In genomic region chr2:85765081-85765731, GRCh38 we compare ENCODE assay signal across 8 cellular contexts. TPM values are rescaled to one million over a fixed set of nuclear protein-coding genes. Genes with fewer than 3 reads are reported as not detected.
A peak's percentile ranks its signal among the peaks of the same experiment; 100 is the strongest.
DNase-seq lines count a peak whose midpoint lies in the region; ATAC-seq and TF ChIP-seq lines count a peak whose summit lies in the region.

No MANE protein-coding gene starts in this region.

- H3K79me2 ChIP-seq in osteoblast (ENCODE audit: insufficient read depth, low read length) = peaks cover 61% of the 10 kb centered on the region

- H3K9me3 ChIP-seq in ectodermal cell (ENCODE audit: control insufficient read depth, low read length) (no peaks in the 10 kb centered on the region), osteoblast (ENCODE audit: low read depth, low read length) (no peaks in the 10 kb centered on the region)

- H3K36me3 ChIP-seq in ectodermal cell (ENCODE audit: control insufficient read depth, insufficient read depth, low read length) (no peaks in the 10 kb centered on the region), osteoblast (ENCODE audit: insufficient read depth, low read length) (peaks cover 24% of the 10 kb centered on the region)

- WGBS in ectodermal cell, 2 experiments = 2% methylated on average over 25 to 26 of the region's 26 CpGs

- H3K27ac ChIP-seq in ectodermal cell (ENCODE audit: insufficient read depth, low read depth, low read length, poor library complexity, severe bottlenecking) (peak overlapping the region; percentile 97), osteoblast (ENCODE audit: low read depth, low read length) (no peak overlapping the region)

- H3K4me3 ChIP-seq in ectodermal cell (ENCODE audit: insufficient read depth, low read depth, low read length) (peak overlapping the region; percentile 34), osteoblast (ENCODE audit: insufficient read depth, low read length) (no peak overlapping the region)

- H3K4me2 ChIP-seq in osteoblast (ENCODE audit: insufficient read depth, low read length) = no peak overlapping the region

- H4K20me1 ChIP-seq in osteoblast (ENCODE audit: insufficient read depth, low read length) = peaks cover 77% of the 10 kb centered on the region

- ATAC-seq in GM18498 (IDR thresholded peaks at IDR 0.05; ENCODE audit: unreplicated experiment) (no peak), HG03175 (IDR thresholded peaks at IDR 0.05; ENCODE audit: unreplicated experiment) (no peak)

- DNase-seq in H4 (ENCODE audit: low spot score) (peak; percentile 68), NCI-H2107 treated with DMSO at 0.1 percent for 48 hours (lab: John Stamatoyannopoulos, UW; ENCODE audit: unreplicated experiment) (peak; percentile 37), osteoblast (ENCODE audit: insufficient read length, low spot score, missing footprints) (peak; percentile 61), SW 1271 (lab: John Stamatoyannopoulos, UW) (no peak), inferior parietal cortex (ENCODE audit: extremely low spot score) (no peak)

- H3K27me3 ChIP-seq in ectodermal cell (ENCODE audit: control insufficient read depth, insufficient read depth, low read length, poor library complexity, severe bottlenecking) (peaks cover 22% of the 10 kb centered on the region), osteoblast (ENCODE audit: insufficient read depth, low read length) (no peaks in the 10 kb centered on the region)

- no peak overlapping the region for H2AFZ ChIP-seq in osteoblast (ENCODE audit: low read length)

- H3K4me1 ChIP-seq in ectodermal cell (ENCODE audit: control insufficient read depth, insufficient read depth, low read length) = peaks cover 64% of the 10 kb centered on the region
- H3K4me1 ChIP-seq in osteoblast (ENCODE audit: insufficient read depth, low read length) = peaks cover 23% of the 10 kb centered on the region

- no peak for TF ChIP-seq CTCF in osteoblast (IDR thresholded peaks at IDR 0.05; ENCODE audit: extremely low read depth, low read depth, low read length)

RNA-seq across cellular contexts. Expression of gene ATOH8, which starts 11.4 kb away (rescaled TPM):
- total RNA-seq in H4 (2014; rRNA removed; shearing (Covaris generic)) = 13.1 and 13.6 TPM in 2 replicates
- 2.4 TPM for polyA plus RNA-seq in ectodermal cell (2013, experiment 1 of 4)
- polyA plus RNA-seq in ectodermal cell (2013, experiment 2 of 4) = 2.3 TPM
- polyA plus RNA-seq in ectodermal cell (2013, experiment 3 of 4) = 2.7 TPM
- polyA plus RNA-seq in ectodermal cell (2013, experiment 4 of 4) = 3.2 TPM
- total RNA-seq in osteoblast = 18.6 and 35.1 TPM in 2 replicates

Comparison
In these comparisons a context has a peak if more than half of its experiments do, and no peak if none do; other contexts are left out.
1. DNase-seq: peak in H4 (single experiment), NCI-H2107 treated with DMSO at 0.1 percent for 48 hours (single experiment) and osteoblast (single experiment); none in SW 1271 (0 of 2) and inferior parietal cortex (single experiment).